In the genomic region with DNA sequence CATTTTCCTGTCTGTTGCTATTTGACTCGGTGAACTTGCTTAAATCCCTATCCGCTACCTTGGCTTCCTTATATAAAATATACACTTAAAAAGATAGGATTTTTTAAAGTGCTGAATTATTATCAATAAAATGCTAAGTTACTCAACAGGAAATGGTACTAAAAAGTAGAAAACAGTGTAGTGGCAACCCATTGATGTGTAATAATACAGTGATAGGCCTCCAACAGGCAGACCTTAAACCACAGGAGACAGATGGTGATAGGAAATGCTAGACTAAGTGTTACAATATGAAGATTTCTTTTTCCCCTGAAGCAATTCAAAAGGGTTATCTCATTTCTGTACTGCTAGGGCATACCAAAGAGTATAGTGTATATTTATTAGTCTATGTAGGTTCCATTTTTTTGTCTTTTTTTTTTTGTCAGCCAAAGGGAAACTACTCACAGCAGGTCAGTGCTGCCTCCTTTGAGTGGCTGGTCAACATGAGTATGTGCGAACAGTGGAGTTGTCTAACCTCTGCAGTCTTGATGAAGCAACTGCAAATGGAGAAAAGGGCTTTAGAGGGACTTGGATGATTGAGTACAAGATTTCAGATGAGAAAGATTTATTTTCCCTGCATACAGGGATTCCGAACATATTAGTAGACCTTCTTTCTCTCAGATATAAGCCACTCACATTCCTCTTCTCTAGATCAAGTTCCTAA, we compare ENCODE assay signal across 29 cellular contexts.
DNase-seq lines count a peak whose midpoint lies in the region; ATAC-seq, FAIRE-seq and TF ChIP-seq lines count a peak whose summit lies in the region.
"Had no signal": no experiment of that assay in that cellular context is flagged by ENCODE, and none has a peak within 500 bp of the region (broad histone marks: within the 10 kb centered on the region; RNA-seq: fewer than 3 reads in every experiment).

No MANE protein-coding gene starts in this region.

- no peak for FAIRE-seq in D721Med (lab: Jason Lieb, UNC)
- FAIRE-seq: GM12891 had no signal

- H3K9me3 Mint-ChIP-seq in activated CD4-positive, alpha-beta T cell treated with anti-CD3 and anti-CD28 coated beads for 36 hours (ENCODE audit: low read depth), result no peaks in the 10 kb centered on the region
- H3K9me3 Mint-ChIP-seq: activated naive CD8-positive, alpha-beta T cell treated with anti-CD3 and anti-CD28 coated beads, Interleukin-2, amount 10 ng/mL, durations not matched to agents 7 days and 5 days; nephron had no signal

- H3K4me1 Mint-ChIP-seq in activated CD4-positive, alpha-beta T cell treated with anti-CD3 and anti-CD28 coated beads for 36 hours, result no peaks in the 10 kb centered on the region
- H3K4me1 Mint-ChIP-seq: activated naive CD8-positive, alpha-beta T cell treated with anti-CD3 and anti-CD28 coated beads, Interleukin-2, amount 10 ng/mL, durations not matched to agents 7 days and 5 days; CD4-positive, CD25-positive, alpha-beta regulatory T cell; immature natural killer cell; nephron; stimulated activated effector memory CD8-positive, alpha-beta T cell treated with anti-CD3 and anti-CD28 coated beads, Interleukin-12 subunit alpha, Interleukin-12 subunit beta, amount 100 ng/mL, for 72 hours; T-cell had no signal

- peak; percentile 18 for DNase-seq in GM12865 (ENCODE audit: low read depth)
- peak; percentile 8 for DNase-seq in HEK293T (ENCODE audit: extremely low spot score)
- peak; percentile 32 for DNase-seq in OCI-M1 (lab: John Stamatoyannopoulos, UW)
- peak; percentile 53 for DNase-seq in iris pigment epithelial cell (ENCODE audit: low read depth)
- DNase-seq in D721Med (ENCODE audit: insufficient read length, low spot score), result no peak
- no peak for DNase-seq in activated CD4-positive, alpha-beta T cell treated with anti-CD3 and anti-CD28 coated beads for 36 hours
- DNase-seq: activated CD4-positive, alpha-beta T cell treated with anti-CD3 and anti-CD28 coated beads, Interleukin-2, amount 50 U/mL, for 1 hour; activated gamma-delta T cell; activated naive CD8-positive, alpha-beta T cell treated with anti-CD3 and anti-CD28 coated beads, Interleukin-2, amount 10 ng/mL, durations not matched to agents 7 days and 5 days; activated T-cell treated with anti-CD3 and anti-CD28 coated beads, Interleukin-2, amount 50 U/mL, for 4 hours; Calu3; CD4-positive, CD25-positive, alpha-beta regulatory T cell; colonic mucosa; effector CD8-positive, alpha-beta T cell; hippocampal formation; immature natural killer cell; mammary epithelial cell; NCI-H1105; NCI-H2029; NCI-H345; T-cell; WERI-Rb-1 had no signal

- POLR2A ChIA-PET in HEK293T (lab: Yijun Ruan, JAX), result no interaction called here
- POLR2A ChIA-PET in activated CD4-positive, alpha-beta T cell treated with anti-CD3 and anti-CD28 coated beads for 36 hours (lab: Charles Lee), result no interaction called here

- ATAC-seq in HG02870 (IDR thresholded peaks at IDR 0.05; ENCODE audit: unreplicated experiment), result no peak
- ATAC-seq in activated CD4-positive, alpha-beta T cell treated with anti-CD3 and anti-CD28 coated beads for 36 hours, result no peak
- ATAC-seq: activated T-cell treated with anti-CD3 and anti-CD28 coated beads, Interleukin-2, amount 50 U/mL, for 4 hours; stimulated activated effector memory CD8-positive, alpha-beta T cell treated with anti-CD3 and anti-CD28 coated beads, Interleukin-12 subunit alpha, Interleukin-12 subunit beta, amount 100 ng/mL, for 72 hours; T-cell had no signal

- no peak overlapping the region for H3K4me3 ChIP-seq in GM12865 (ENCODE audit: low read depth, low read length)
- H3K4me3 ChIP-seq: ascending aorta, colonic mucosa, SJSA1, tibial nerve had no signal

- H3K27ac Mint-ChIP-seq in activated CD4-positive, alpha-beta T cell treated with anti-CD3 and anti-CD28 coated beads for 36 hours, result no peak overlapping the region
- H3K27ac Mint-ChIP-seq: activated naive CD8-positive, alpha-beta T cell treated with anti-CD3 and anti-CD28 coated beads, Interleukin-2, amount 10 ng/mL, durations not matched to agents 7 days and 5 days; CD4-positive, CD25-positive, alpha-beta regulatory T cell; immature natural killer cell; nephron; stimulated activated effector memory CD8-positive, alpha-beta T cell treated with anti-CD3 and anti-CD28 coated beads, Interleukin-12 subunit alpha, Interleukin-12 subunit beta, amount 100 ng/mL, for 72 hours; T-cell had no signal

- no peaks in the 10 kb centered on the region for H3K27me3 Mint-ChIP-seq in activated CD4-positive, alpha-beta T cell treated with anti-CD3 and anti-CD28 coated beads for 36 hours
- H3K27me3 Mint-ChIP-seq: activated naive CD8-positive, alpha-beta T cell treated with anti-CD3 and anti-CD28 coated beads, Interleukin-2, amount 10 ng/mL, durations not matched to agents 7 days and 5 days; CD4-positive, CD25-positive, alpha-beta regulatory T cell; T-cell had no signal

- CTCF ChIA-PET in HEK293T (lab: Yijun Ruan, JAX), result no interaction called here
- CTCF ChIA-PET in activated CD4-positive, alpha-beta T cell treated with anti-CD3 and anti-CD28 coated beads for 36 hours (lab: Charles Lee), result interaction anchor here (0.6 kb wide), 1 partner anchor 21 kb away, joined by 3 read pairs; no protein-coding TSS in a partner anchor

- H3K36me3 Mint-ChIP-seq in activated CD4-positive, alpha-beta T cell treated with anti-CD3 and anti-CD28 coated beads for 36 hours (ENCODE audit: low read depth), result no peaks in the 10 kb centered on the region
- H3K36me3 Mint-ChIP-seq: activated naive CD8-positive, alpha-beta T cell treated with anti-CD3 and anti-CD28 coated beads, Interleukin-2, amount 10 ng/mL, durations not matched to agents 7 days and 5 days; CD4-positive, CD25-positive, alpha-beta regulatory T cell; immature natural killer cell; stimulated activated effector memory CD8-positive, alpha-beta T cell treated with anti-CD3 and anti-CD28 coated beads, Interleukin-12 subunit alpha, Interleukin-12 subunit beta, amount 100 ng/mL, for 72 hours; T-cell had no signal

- H3K4me3 Mint-ChIP-seq in activated CD4-positive, alpha-beta T cell treated with anti-CD3 and anti-CD28 coated beads for 36 hours, result no peak overlapping the region
- H3K4me3 Mint-ChIP-seq: activated naive CD8-positive, alpha-beta T cell treated with anti-CD3 and anti-CD28 coated beads, Interleukin-2, amount 10 ng/mL, durations not matched to agents 7 days and 5 days; activated T-cell treated with anti-CD3 and anti-CD28 coated beads, Interleukin-2, amount 50 U/mL, for 4 hours; CD4-positive, CD25-positive, alpha-beta regulatory T cell; immature natural killer cell; nephron; stimulated activated effector memory CD8-positive, alpha-beta T cell treated with anti-CD3 and anti-CD28 coated beads, Interleukin-12 subunit alpha, Interleukin-12 subunit beta, amount 100 ng/mL, for 72 hours; T-cell had no signal

- TF ChIP-seq CTCF in GM12865 (IDR thresholded peaks at IDR 0.05; ENCODE audit: insufficient read depth, low read depth, low read length, missing control alignments), result no peak
- no peak for TF ChIP-seq CTCF in D721Med (IDR thresholded peaks at IDR 0.05; ENCODE audit: insufficient read depth, missing control alignments)

- intact Hi-C loops in activated CD4-positive, alpha-beta T cell treated with anti-CD3 and anti-CD28 coated beads for 36 hours (cut with DNase I, micrococcal nuclease), result no loop called here

TF ChIP-seq in HEK293T, 16 proteins besides CTCF, POLR2A, EP300 and RAD21:
- no peak for TF ChIP-seq ZNF384 (IDR thresholded peaks at IDR 0.05)
- no peak for TF ChIP-seq BHLHE40 (IDR thresholded peaks at IDR 0.05; ENCODE audit: borderline replicate concordance)
- no peak for TF ChIP-seq SUZ12 (IDR thresholded peaks at IDR 0.05)
- TF ChIP-seq TARDBP (IDR thresholded peaks at IDR 0.05), result no peak
- no peak for TF ChIP-seq FOXM1 (IDR thresholded peaks at IDR 0.05; ENCODE audit: borderline replicate concordance)
- no peak for TF ChIP-seq ARNT (IDR thresholded peaks at IDR 0.05)
- no peak for TF ChIP-seq ELF4 (IDR thresholded peaks at IDR 0.05)
- no peak for TF ChIP-seq FOXA1 (IDR thresholded peaks at IDR 0.05)
- TF ChIP-seq FOXK2 (IDR thresholded peaks at IDR 0.05), result no peak
- no peak for TF ChIP-seq L3MBTL2 (conservative IDR thresholded peaks at IDR 0.05)

Comparison
In these comparisons a context has a peak if more than half of its experiments do, and no peak if none do; other contexts are left out.
1. DNase-seq: peak in GM12865 (single experiment), HEK293T (single experiment), OCI-M1 (single experiment) and iris pigment epithelial cell (single experiment); none in D721Med (single experiment) and activated CD4-positive, alpha-beta T cell treated with anti-CD3 and anti-CD28 coated beads for 36 hours (single experiment).